In genomic region chr19:9818734-9819589, GRCh38 we compare ENCODE assay signal across 8 cellular contexts. TPM values are rescaled to one million over a fixed set of nuclear protein-coding genes. Genes with fewer than 3 reads are reported as not detected.
DNase-seq lines count a peak whose midpoint lies in the region; TF ChIP-seq lines count a peak whose summit lies in the region.

A gene with protein sequence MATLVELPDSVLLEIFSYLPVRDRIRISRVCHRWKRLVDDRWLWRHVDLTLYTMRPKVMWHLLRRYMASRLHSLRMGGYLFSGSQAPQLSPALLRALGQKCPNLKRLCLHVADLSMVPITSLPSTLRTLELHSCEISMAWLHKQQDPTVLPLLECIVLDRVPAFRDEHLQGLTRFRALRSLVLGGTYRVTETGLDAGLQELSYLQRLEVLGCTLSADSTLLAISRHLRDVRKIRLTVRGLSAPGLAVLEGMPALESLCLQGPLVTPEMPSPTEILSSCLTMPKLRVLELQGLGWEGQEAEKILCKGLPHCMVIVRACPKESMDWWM (minus strand): TSS chr19:9819079. CDS start chr19:9818813, 266 bp downstream.

- TF ChIP-seq CTCF in GM20000 (IDR thresholded peaks at IDR 0.05; ENCODE audit: extremely low read depth, missing control alignments), result no peak

- peak within 1 kb of the TSS; percentile 96 for H3K27ac ChIP-seq in effector memory CD4-positive, alpha-beta T cell (ENCODE audit: insufficient read depth, low read length, poor library complexity, severe bottlenecking)

- no peaks in the 10 kb centered on the region for H3K27me3 ChIP-seq in effector memory CD4-positive, alpha-beta T cell (replicated peaks; ENCODE audit: control insufficient read depth, insufficient read depth, low read length, poor library complexity, severe bottlenecking)

- H3K4me1 ChIP-seq in effector memory CD4-positive, alpha-beta T cell (ENCODE audit: control insufficient read depth, insufficient read depth, low read length, poor library complexity, severe bottlenecking), result peaks cover 12% of the 10 kb centered on the region

- peak within 1 kb of the TSS; percentile 98 for H3K4me3 ChIP-seq in effector memory CD4-positive, alpha-beta T cell (ENCODE audit: insufficient read depth, low read depth, low read length, poor library complexity, severe bottlenecking)

- peak; percentile 99 for DNase-seq in CMK (ENCODE audit: low read depth)
- peak; percentile 97 for DNase-seq in GM20000 (ENCODE audit: low spot score)
- DNase-seq in HT1080 (ENCODE audit: low read depth), result peak; percentile 97
- DNase-seq in NOMO-1 treated with DMSO at 0.1 percent for 48 hours (lab: John Stamatoyannopoulos, UW; ENCODE audit: unreplicated experiment), result peak; percentile 99
- DNase-seq in activated CD8-positive, alpha-beta memory T cell treated with anti-CD3 and anti-CD28 coated beads for 4 hours (ENCODE audit: low read depth in 2 of 2), result peak; percentile 100
- peak; percentile 100 for DNase-seq in effector memory CD4-positive, alpha-beta T cell
- peak; percentile 100 for DNase-seq in medulla oblongata (ENCODE audit: extremely low spot score)
- DNase-seq in stimulated activated CD8-positive, alpha-beta memory T cell treated with anti-CD3 and anti-CD28 coated beads, Interleukin-12 subunit alpha, Interleukin-12 subunit beta, amount 100 ng/mL, for 1 hour (ENCODE audit: low read depth), result peak; percentile 100

- no peaks in the 10 kb centered on the region for H3K9me3 ChIP-seq in effector memory CD4-positive, alpha-beta T cell (ENCODE audit: control insufficient read depth, low read length)

- no peaks in the 10 kb centered on the region for H3K36me3 ChIP-seq in effector memory CD4-positive, alpha-beta T cell (ENCODE audit: control insufficient read depth, insufficient read depth, low read length)

RNA-seq across cellular contexts. Expression of the gene that starts here (rescaled TPM):
- 21.2 and 24.3 TPM in 2 replicates for total RNA-seq in HT1080 (2014; rRNA removed; shearing (Covaris generic))
- polyA plus RNA-seq in HT1080 (2015; cell fraction: cytosol; rRNA removed), result 14.7 and 19.5 TPM in 2 replicates
- polyA plus RNA-seq in HT1080 (2015; cell fraction: nucleus; rRNA removed), result 41.3 and 73.9 TPM in 2 replicates

Comparison
In these comparisons a context has a peak if more than half of its experiments do, and no peak if none do; other contexts are left out.
1. Peak in every context shown above with its lines: DNase-seq, H3K4me3 ChIP-seq and H3K27ac ChIP-seq.